In the genomic region with DNA sequence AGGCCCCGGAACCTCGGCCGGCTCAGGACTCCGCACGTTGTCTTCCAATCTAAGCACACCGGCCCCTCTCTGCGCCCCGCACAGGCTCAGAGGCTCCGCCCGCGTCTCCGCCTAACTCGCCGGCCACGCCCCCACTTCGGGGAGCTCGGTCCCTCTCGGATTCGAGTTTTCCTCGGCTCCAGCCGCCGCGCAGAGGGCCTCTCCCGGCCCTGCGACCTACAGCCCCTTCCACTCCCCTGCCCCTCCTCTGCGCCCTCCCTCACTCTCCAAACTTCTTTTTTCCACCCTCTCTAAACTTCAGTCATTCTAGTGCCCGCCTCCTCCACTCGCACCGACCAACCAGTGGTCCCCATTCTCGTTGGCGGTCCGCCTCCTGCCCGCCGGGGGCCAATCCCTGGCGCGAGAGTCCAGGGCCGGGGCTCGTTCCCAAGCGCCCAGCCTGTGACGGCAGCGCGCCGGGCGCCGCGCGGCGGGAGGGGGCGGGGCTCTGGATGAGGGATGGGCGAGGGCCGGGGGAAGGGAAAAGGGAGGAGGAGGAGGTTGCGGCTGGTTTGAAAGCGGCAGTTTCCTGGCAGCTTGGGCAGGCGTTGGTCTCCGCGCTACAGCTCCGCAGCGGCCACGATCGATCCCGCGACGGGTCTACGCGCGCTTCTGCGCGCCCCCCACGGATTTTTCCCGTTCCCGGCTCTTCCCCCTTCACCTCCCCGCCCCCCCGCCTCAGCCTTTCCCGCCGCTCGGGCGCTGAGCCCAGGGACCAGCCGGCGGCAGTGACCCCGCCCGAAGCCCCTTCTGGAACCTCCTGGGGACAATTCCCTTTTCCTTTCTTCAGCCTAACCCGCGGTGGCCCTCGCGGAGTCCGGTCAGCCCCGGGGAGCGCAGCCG, we compare ENCODE assay signal across 1 cellular context.
TF ChIP-seq lines count a peak whose summit lies in the region.

A gene (plus strand): TSS at position 563 of the 882 bp plus-strand sequence. CDS start 519 bp downstream, outside the sequence.

TF ChIP-seq in IMR-90, 13 proteins besides CTCF, POLR2A, EP300 and RAD21:
- TF ChIP-seq, protein P1, sequence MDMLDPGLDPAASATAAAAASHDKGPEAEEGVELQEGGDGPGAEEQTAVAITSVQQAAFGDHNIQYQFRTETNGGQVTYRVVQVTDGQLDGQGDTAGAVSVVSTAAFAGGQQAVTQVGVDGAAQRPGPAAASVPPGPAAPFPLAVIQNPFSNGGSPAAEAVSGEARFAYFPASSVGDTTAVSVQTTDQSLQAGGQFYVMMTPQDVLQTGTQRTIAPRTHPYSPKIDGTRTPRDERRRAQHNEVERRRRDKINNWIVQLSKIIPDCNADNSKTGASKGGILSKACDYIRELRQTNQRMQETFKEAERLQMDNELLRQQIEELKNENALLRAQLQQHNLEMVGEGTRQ (IDR thresholded peaks at IDR 0.05; ENCODE audit: low read depth, low read length) = peak; percentile 35; the same call in 1 of the 2 replicates
- no peak for TF ChIP-seq MAFK (IDR thresholded peaks at IDR 0.05; ENCODE audit: low read depth, low read length)
- TF ChIP-seq RFX5 (IDR thresholded peaks at IDR 0.05; ENCODE audit: low read depth, low read length) = no peak
- TF ChIP-seq RCOR1 (IDR thresholded peaks at IDR 0.05; ENCODE audit: insufficient replicate concordance, low read length) = no peak
- no peak for TF ChIP-seq NFE2L2 (IDR thresholded peaks at IDR 0.05; ENCODE audit: low read depth, low read length)
- TF ChIP-seq MAZ (IDR thresholded peaks at IDR 0.05; ENCODE audit: borderline replicate concordance, low read depth, low read length) = peak; percentile 94
- TF ChIP-seq BHLHE40 (IDR thresholded peaks at IDR 0.05; ENCODE audit: low read depth, low read length) = no peak
- TF ChIP-seq MXI1 (IDR thresholded peaks at IDR 0.05; ENCODE audit: borderline replicate concordance, low read depth, low read length) = peak; percentile 40; the same call in 1 of the 2 replicates
- TF ChIP-seq FOS (IDR thresholded peaks at IDR 0.05; ENCODE audit: low read depth, low read length) = peak; percentile 18; the same call in 1 of the 2 replicates
- TF ChIP-seq CEBPB (IDR thresholded peaks at IDR 0.05; ENCODE audit: low read depth, low read length) = no peak
- no peak for TF ChIP-seq CHD1 (IDR thresholded peaks at IDR 0.05; ENCODE audit: low read depth, low read length)
